In the genomic region with DNA sequence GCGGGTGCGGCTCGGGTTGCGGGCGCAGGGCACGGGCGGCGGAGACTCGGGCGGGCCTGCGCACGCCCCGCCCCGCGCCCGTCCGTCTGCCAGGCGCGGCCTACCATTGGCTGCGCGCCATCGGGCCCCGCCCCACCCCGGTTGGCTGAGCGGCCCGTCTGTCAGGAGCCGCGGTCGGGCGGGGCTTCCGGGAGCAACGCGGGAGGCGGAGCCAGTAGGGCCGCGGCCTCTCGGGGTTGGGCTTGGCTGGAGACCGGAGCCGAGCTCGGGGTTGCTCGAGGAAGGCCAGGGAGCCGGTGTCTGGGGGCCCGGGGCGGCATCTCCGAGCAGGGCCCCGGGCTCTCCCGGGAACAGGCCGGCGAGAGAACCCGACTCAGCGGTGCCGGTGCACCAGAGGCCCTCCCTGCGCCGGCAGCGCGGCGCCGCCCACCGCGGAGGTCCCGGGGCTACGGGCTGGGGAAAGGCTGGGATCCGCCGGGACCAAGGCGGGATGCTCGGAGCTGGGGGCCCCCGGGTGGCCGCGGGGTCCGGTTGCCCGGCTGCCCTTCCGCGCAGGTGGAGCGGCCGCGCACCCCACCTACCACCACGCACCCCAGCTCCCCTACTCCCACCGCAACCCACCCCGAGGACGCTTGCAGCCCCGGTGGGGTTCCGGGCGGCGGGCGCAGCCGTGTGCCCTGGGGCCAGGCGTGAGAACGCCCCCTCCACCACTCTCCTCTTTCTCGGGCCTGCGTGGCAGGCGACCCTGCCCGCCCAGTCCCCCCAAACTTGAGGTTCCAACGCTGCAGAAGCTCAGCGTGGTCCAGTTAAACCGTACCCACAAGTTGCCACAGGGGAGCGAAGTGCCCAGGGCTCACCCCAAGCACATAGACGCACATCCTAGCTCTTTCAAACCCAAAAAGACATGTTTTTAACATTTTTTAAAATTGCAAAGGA, we compare ENCODE assay signal across 8 cellular contexts. TPM values are rescaled to one million over a fixed set of nuclear protein-coding genes. Genes with fewer than 3 reads are reported as not detected.
DNase-seq lines count a peak whose midpoint lies in the region; TF ChIP-seq lines count a peak whose summit lies in the region.

A gene (minus strand): TSS at position 58 of the 936 bp plus-strand sequence.

- peak within 1 kb of the TSS in 2 of 3 experiments; percentile 51 to 81; a peak in 2 of 7 replicates for H3K27ac Mint-ChIP-seq in H9

- H3K14ac ChIP-seq in H9 (ENCODE audit: insufficient read depth, low read length), result peak within 1 kb of the TSS; percentile 41; the same call in 1 of the 2 replicates

- no peaks in the 10 kb centered on the region for H3K9me3 ChIP-seq in H9 (ENCODE audit: control insufficient read depth, low read depth, low read length)
- H3K9me3 ChIP-seq in MM.1S (replicated peaks; ENCODE audit: insufficient read depth, low read length), result no peaks in the 10 kb centered on the region
- no peaks in the 10 kb centered on the region for H3K9me3 ChIP-seq in neuron (ENCODE audit: low read length)

- H3K36me3 Mint-ChIP-seq in H9 (ENCODE audit: insufficient read depth in 1 of 3, low read depth in 3 of 3), result peaks cover 5 to 18% (median 10%) of the 10 kb centered on the region in 3 experiments; a peak in 5 of 7 replicates

- H3K9me3 Mint-ChIP-seq in H9, result peaks cover 0 to 2% of the 10 kb centered on the region in 2 experiments; a peak in 1 of 5 replicates

- no peaks in the 10 kb centered on the region for H3K9me2 ChIP-seq in MM.1S (replicated peaks; ENCODE audit: insufficient read depth, low read length)

- no peak within 1 kb of the TSS for H4K5ac ChIP-seq in H9 (ENCODE audit: insufficient read length, low read depth, low read length)

- H2BK20ac ChIP-seq in H9 (ENCODE audit: low read depth, low read length, poor library complexity, severe bottlenecking), result no peak within 1 kb of the TSS

- peaks cover 19% of the 10 kb centered on the region for H3K23me2 ChIP-seq in H9 (ENCODE audit: insufficient read length, low read depth, low read length, poor library complexity, severe bottlenecking)

- H3K4ac ChIP-seq in H9 (ENCODE audit: low read depth, low read length), result no peak within 1 kb of the TSS

- H3K79me1 ChIP-seq in H9 (ENCODE audit: insufficient read depth, low read depth, low read length, poor library complexity, severe bottlenecking), result no peaks in the 10 kb centered on the region

- H2BK120ac ChIP-seq in H9 (ENCODE audit: low read depth, low read length, poor library complexity, severe bottlenecking), result no peak within 1 kb of the TSS

- DNase-seq in ELF-1 (ENCODE audit: low read depth, low spot score), result peak; percentile 95
- DNase-seq in H9, result peak; percentile 93
- DNase-seq in MM.1S, result peak; percentile 97
- peak; percentile 80 for DNase-seq in SIG-M5 treated with dmso at 0.1 percent for 504 hours (lab: John Stamatoyannopoulos, UW; ENCODE audit: unreplicated experiment)
- DNase-seq in activated gamma-delta T cell treated with Interleukin-2 at 50 U/mL for 16 hours, result peak; percentile 96
- DNase-seq in foreskin fibroblast, result peak; percentile 94 to 98
- peak; percentile 85 for DNase-seq in stromal cell of bone marrow (ENCODE audit: low read depth)

- H3K9ac ChIP-seq in H9 (ENCODE audit: extremely low read depth, insufficient read length, low read length) (no peak within 1 kb of the TSS), MM.1S (ENCODE audit: low read length) (peak within 1 kb of the TSS; percentile 87)

- no peak within 1 kb of the TSS for H2BK5ac ChIP-seq in H9 (ENCODE audit: insufficient read length, low read length)

- H3K4me1 Mint-ChIP-seq in H9, result peaks cover 6 to 11% of the 10 kb centered on the region in 2 experiments; a peak in 2 of 4 replicates

- H3K4me3 ChIP-seq in MM.1S (ENCODE audit: low read length) (peak within 1 kb of the TSS; percentile 83), foreskin fibroblast (ENCODE audit: low read depth in 1 of 2, low read length in 2 of 2) (peak within 1 kb of the TSS; percentile 71 to 72), neuron (ENCODE audit: low read length) (peak within 1 kb of the TSS; percentile 91)

- no peak within 1 kb of the TSS for H3K23ac ChIP-seq in H9 (ENCODE audit: insufficient read length, low read depth, low read length)

- TF ChIP-seq CTCF in H9 (conservative IDR thresholded peaks at IDR 0.05) (no peak), MM.1S (IDR thresholded peaks at IDR 0.05; ENCODE audit: low read length) (no peak), foreskin fibroblast (IDR thresholded peaks at IDR 0.05; ENCODE audit: low read depth, low read length) (no peak)

- no CpG with 5 or more reads among the region's 97 CpGs for WGBS in H9 (ENCODE audit: extremely low coverage, insufficient read length, low lambda C conversion rate)

- no peak within 1 kb of the TSS for H3K27ac ChIP-seq in H9 (ENCODE audit: insufficient read length, low read depth, low read length)
- peak within 1 kb of the TSS; percentile 62; the same call in 1 of the 2 replicates for H3K27ac ChIP-seq in MM.1S (ENCODE audit: low read length)

- H2BK12ac ChIP-seq in H9 (ENCODE audit: insufficient read length, low read depth, low read length), result no peak within 1 kb of the TSS

- H4K8ac ChIP-seq in H9 (replicated peaks; ENCODE audit: insufficient read length, low read depth, low read length), result no peak within 1 kb of the TSS

- H3K27me3 ChIP-seq in H9 (ENCODE audit: insufficient read depth, low read length) (no peaks in the 10 kb centered on the region), MM.1S (replicated peaks; ENCODE audit: insufficient read depth, low read length) (no peaks in the 10 kb centered on the region), neuron (ENCODE audit: insufficient read depth, low read length) (no peaks in the 10 kb centered on the region)

- peaks cover 16% of the 10 kb centered on the region for H3K27me3 Mint-ChIP-seq in H9 (ENCODE audit: low read depth)

- H4K20me1 ChIP-seq in H9 (ENCODE audit: control insufficient read depth, insufficient read depth, insufficient read length) (no peaks in the 10 kb centered on the region), MM.1S (ENCODE audit: insufficient read depth, low read length) (no peaks in the 10 kb centered on the region)

- no peaks in the 10 kb centered on the region for H3K36me3 ChIP-seq in MM.1S (replicated peaks; ENCODE audit: insufficient read depth, low read length)
- H3K36me3 ChIP-seq in neuron (ENCODE audit: insufficient read depth, low read length), result peaks cover 28% of the 10 kb centered on the region

- no peak within 1 kb of the TSS for H3K18ac ChIP-seq in H9 (ENCODE audit: insufficient read length, low read depth, low read length)

- no peak within 1 kb of the TSS for H4K91ac ChIP-seq in H9 (ENCODE audit: insufficient read length, low read depth, low read length)

- H3K79me2 ChIP-seq in H9 (ENCODE audit: insufficient read depth, low read length), result no peaks in the 10 kb centered on the region
- peaks cover 18% of the 10 kb centered on the region for H3K79me2 ChIP-seq in MM.1S (ENCODE audit: low read length)

- H3K4me2 ChIP-seq in H9 (ENCODE audit: insufficient read depth, insufficient read length, low read length) (peak within 1 kb of the TSS; percentile 47), MM.1S (ENCODE audit: low read depth, low read length) (peak within 1 kb of the TSS; percentile 98)

- peak within 1 kb of the TSS; percentile 76 to 94 for H3K4me3 Mint-ChIP-seq in H9

- H3K4me1 ChIP-seq in H9 (ENCODE audit: insufficient read depth, low read length) (no peaks in the 10 kb centered on the region), MM.1S (ENCODE audit: low read length) (peaks cover 19% of the 10 kb centered on the region), neuron (ENCODE audit: insufficient read depth, low read length) (peaks cover 22% of the 10 kb centered on the region)

- no peak within 1 kb of the TSS; the same call in 1 of the 2 replicates for H2BK15ac ChIP-seq in H9 (ENCODE audit: low read depth, low read length)

- no peak within 1 kb of the TSS for H2AFZ ChIP-seq in H9 (ENCODE audit: low read length)
- H2AFZ ChIP-seq in MM.1S (ENCODE audit: low read length), result peak within 1 kb of the TSS; percentile 80
- peak within 1 kb of the TSS; percentile 65 for H2AFZ ChIP-seq in neuron (ENCODE audit: low read depth, low read length)

- no peak within 1 kb of the TSS for H3T11ph ChIP-seq in H9 (ENCODE audit: low read length)

- no peak within 1 kb of the TSS for H2AK5ac ChIP-seq in H9 (ENCODE audit: insufficient read length, low read length)

- H3F3A ChIP-seq in MM.1S (ENCODE audit: insufficient read depth, low read length), result peaks cover 16% of the 10 kb centered on the region

- H3K56ac ChIP-seq in H9 (ENCODE audit: insufficient read length, low read depth, low read length), result no peak within 1 kb of the TSS

RNA-seq across cellular contexts. Expression of the gene that starts here (rescaled TPM):
- 61.8 and 66.0 TPM in 2 replicates for total RNA-seq in H9 (2021)
